In the genomic region with DNA sequence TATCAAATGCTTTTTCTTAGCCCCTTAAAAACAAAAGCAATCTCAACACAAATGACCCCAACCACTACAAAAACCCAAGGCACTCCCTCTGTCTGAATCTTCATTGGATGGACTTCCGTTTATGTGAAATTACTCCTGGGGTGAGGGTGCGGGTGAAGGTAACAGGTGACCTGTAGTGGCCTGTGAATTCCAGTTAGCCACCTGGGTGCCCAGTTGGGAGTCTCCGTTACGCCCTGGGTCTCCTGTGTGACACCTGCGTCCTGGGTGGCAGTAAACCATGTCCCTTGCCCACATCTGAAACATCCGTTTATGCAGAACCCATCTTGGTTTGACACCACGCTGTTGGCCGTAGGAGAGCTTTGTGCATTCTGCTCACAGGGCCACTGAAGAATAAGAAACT, we compare ENCODE assay signal across 17 cellular contexts.
A peak's percentile ranks its signal among the peaks of the same experiment; 100 is the strongest.
DNase-seq lines count a peak whose midpoint lies in the region; ATAC-seq and TF ChIP-seq lines count a peak whose summit lies in the region.
"Had no signal": no experiment of that assay in that cellular context is flagged by ENCODE, and none has a peak within 500 bp of the region (broad histone marks: within the 10 kb centered on the region; RNA-seq: fewer than 3 reads in every experiment).

No MANE protein-coding gene starts in this region.

- TF ChIP-seq CTCF in progenitor cell of endocrine pancreas (IDR thresholded peaks at IDR 0.05; ENCODE audit: unreplicated experiment), result no peak

- no peaks in the 10 kb centered on the region for H3K27me3 Mint-ChIP-seq in CD4-positive, CD25-positive, alpha-beta regulatory T cell
- peaks cover 0 to 2% (median 0%) of the 10 kb centered on the region in 3 donors for H3K27me3 Mint-ChIP-seq in immature natural killer cell (ENCODE audit: low read depth in 3 of 3)
- H3K27me3 Mint-ChIP-seq in progenitor cell of endocrine pancreas, result peaks cover 9% of the 10 kb centered on the region
- peaks cover 2% of the 10 kb centered on the region for H3K27me3 Mint-ChIP-seq in activated T-helper 17 cell treated with anti-CD3 and anti-CD28 coated beads, Interleukin-2, amount 50 U/mL, for 72 hours

- peaks cover 0 to 1% (median 0%) of the 10 kb centered on the region in 7 donors for H3K9me3 Mint-ChIP-seq in CD4-positive, CD25-positive, alpha-beta regulatory T cell
- no peaks in the 10 kb centered on the region for H3K9me3 Mint-ChIP-seq in immature natural killer cell
- no peaks in the 10 kb centered on the region for H3K9me3 Mint-ChIP-seq in progenitor cell of endocrine pancreas (ENCODE audit: low read depth)
- no peaks in the 10 kb centered on the region for H3K9me3 Mint-ChIP-seq in activated T-helper 17 cell treated with anti-CD3 and anti-CD28 coated beads, Interleukin-2, amount 50 U/mL, for 72 hours
- H3K9me3 Mint-ChIP-seq: CD8-positive, alpha-beta T cell had no signal

- no peaks in the 10 kb centered on the region for H3K4me1 ChIP-seq in CD4-positive, CD25-positive, alpha-beta regulatory T cell (ENCODE audit: control insufficient read depth, insufficient read depth, low read length, poor library complexity, severe bottlenecking)
- H3K4me1 ChIP-seq: HAP-1, Peyer's patch had no signal

- ATAC-seq in CD4-positive, CD25-positive, alpha-beta regulatory T cell (ENCODE audit: low read depth in 2 of 2), result no peak
- ATAC-seq in activated T-helper 17 cell treated with anti-CD3 and anti-CD28 coated beads, Interleukin-2, amount 50 U/mL, for 72 hours (replicated peaks), result no peak

- no peak overlapping the region for H3K27ac ChIP-seq in CD4-positive, CD25-positive, alpha-beta regulatory T cell (ENCODE audit: insufficient read depth, low read length, poor library complexity, severe bottlenecking)
- peak overlapping the region; percentile 14 for H3K27ac ChIP-seq in KOPT-K1 (ENCODE audit: low read depth, low read length, poor library complexity, severe bottlenecking)
- H3K27ac ChIP-seq: BLaER1, GM23248, Peyer's patch had no signal

- no peaks in the 10 kb centered on the region for H3K36me3 Mint-ChIP-seq in CD4-positive, CD25-positive, alpha-beta regulatory T cell
- H3K36me3 Mint-ChIP-seq in immature natural killer cell, result no peaks in the 10 kb centered on the region
- H3K36me3 Mint-ChIP-seq in progenitor cell of endocrine pancreas (ENCODE audit: insufficient read depth), result no peaks in the 10 kb centered on the region
- no peaks in the 10 kb centered on the region for H3K36me3 Mint-ChIP-seq in activated T-helper 17 cell treated with anti-CD3 and anti-CD28 coated beads, Interleukin-2, amount 50 U/mL, for 72 hours (ENCODE audit: low read depth)
- H3K36me3 Mint-ChIP-seq: CD8-positive, alpha-beta T cell had no signal

- peak overlapping the region in 2 of 3 donors; percentile 70 to 82 for H3K27ac Mint-ChIP-seq in CD4-positive, CD25-positive, alpha-beta regulatory T cell
- H3K27ac Mint-ChIP-seq in immature natural killer cell, result peak overlapping the region; percentile 68 to 86 (median 78)
- H3K27ac Mint-ChIP-seq in progenitor cell of endocrine pancreas, result peak overlapping the region; percentile 98
- no peak overlapping the region for H3K27ac Mint-ChIP-seq in activated T-helper 17 cell treated with anti-CD3 and anti-CD28 coated beads, Interleukin-2, amount 50 U/mL, for 72 hours

- H3K9me3 ChIP-seq in CD4-positive, CD25-positive, alpha-beta regulatory T cell (ENCODE audit: control insufficient read depth in 2 of 2, low read length in 2 of 2), result no peaks in the 10 kb centered on the region
- no peaks in the 10 kb centered on the region for H3K9me3 ChIP-seq in KOPT-K1 (ENCODE audit: insufficient read depth, low read length, poor library complexity, severe bottlenecking)
- H3K9me3 ChIP-seq: BLaER1, HAP-1, MG63, Peyer's patch had no signal

- H3K4me3 Mint-ChIP-seq in CD4-positive, CD25-positive, alpha-beta regulatory T cell, result no peak overlapping the region
- H3K4me3 Mint-ChIP-seq in immature natural killer cell, result peak overlapping the region in 1 of 5 donors; percentile 28
- no peak overlapping the region for H3K4me3 Mint-ChIP-seq in progenitor cell of endocrine pancreas (ENCODE audit: low read depth)
- no peak overlapping the region for H3K4me3 Mint-ChIP-seq in activated T-helper 17 cell treated with anti-CD3 and anti-CD28 coated beads, Interleukin-2, amount 50 U/mL, for 72 hours
- H3K4me3 Mint-ChIP-seq: CD8-positive, alpha-beta T cell had no signal

- no peak for DNase-seq in CD4-positive, CD25-positive, alpha-beta regulatory T cell
- DNase-seq in immature natural killer cell (no peak), progenitor cell of endocrine pancreas (ENCODE audit: low spot score, unreplicated experiment) (no peak), H7 (no peak), NOMO-1 treated with dmso at 0.1 percent for 144 hours (lab: John Stamatoyannopoulos, UW; ENCODE audit: unreplicated experiment) (no peak)
- DNase-seq: CD8-positive, alpha-beta T cell; MG63; NCI-H1417; NCI-H226; NCI-H510A treated with DMSO at 0.1 percent for 48 hours; NCI-H748 treated with DMSO at 0.1 percent for 48 hours had no signal

- H3K4me1 Mint-ChIP-seq in CD4-positive, CD25-positive, alpha-beta regulatory T cell, result peaks cover 0 to 12% (median 7%) of the 10 kb centered on the region in 4 donors
- H3K4me1 Mint-ChIP-seq in immature natural killer cell (peaks cover 13 to 24% of the 10 kb centered on the region in 2 donors), progenitor cell of endocrine pancreas (ENCODE audit: low read depth) (peaks cover 10% of the 10 kb centered on the region)
- peaks cover 6% of the 10 kb centered on the region for H3K4me1 Mint-ChIP-seq in activated T-helper 17 cell treated with anti-CD3 and anti-CD28 coated beads, Interleukin-2, amount 50 U/mL, for 72 hours

- H3K36me3 ChIP-seq in CD4-positive, CD25-positive, alpha-beta regulatory T cell (ENCODE audit: control insufficient read depth, insufficient read depth, low read length), result no peaks in the 10 kb centered on the region
- no peaks in the 10 kb centered on the region for H3K36me3 ChIP-seq in KOPT-K1 (ENCODE audit: insufficient read depth, low read length)
- no peaks in the 10 kb centered on the region for H3K36me3 ChIP-seq in H7 (replicated peaks; ENCODE audit: control insufficient read depth, insufficient read depth, low read length)
- H3K36me3 ChIP-seq: BLaER1, HAP-1, MG63, Peyer's patch had no signal

- no peak overlapping the region for H3K4me3 ChIP-seq in CD4-positive, CD25-positive, alpha-beta regulatory T cell (ENCODE audit: low read depth, low read length)
- H3K4me3 ChIP-seq in H7 (ENCODE audit: insufficient read depth, low read depth, low read length), result no peak overlapping the region
- H3K4me3 ChIP-seq: BLaER1, GM23248, HAP-1, MG63, Peyer's patch had no signal

- no peaks in the 10 kb centered on the region for H3K27me3 ChIP-seq in CD4-positive, CD25-positive, alpha-beta regulatory T cell (ENCODE audit: control insufficient read depth, insufficient read depth, low read length)
- H3K27me3 ChIP-seq in H7 (ENCODE audit: control insufficient read depth, insufficient read depth, low read length), result no peaks in the 10 kb centered on the region
- H3K27me3 ChIP-seq: BLaER1, MG63, Peyer's patch had no signal
